Comparison of ENCODE assay signal across 14 cellular contexts in the genomic region with DNA sequence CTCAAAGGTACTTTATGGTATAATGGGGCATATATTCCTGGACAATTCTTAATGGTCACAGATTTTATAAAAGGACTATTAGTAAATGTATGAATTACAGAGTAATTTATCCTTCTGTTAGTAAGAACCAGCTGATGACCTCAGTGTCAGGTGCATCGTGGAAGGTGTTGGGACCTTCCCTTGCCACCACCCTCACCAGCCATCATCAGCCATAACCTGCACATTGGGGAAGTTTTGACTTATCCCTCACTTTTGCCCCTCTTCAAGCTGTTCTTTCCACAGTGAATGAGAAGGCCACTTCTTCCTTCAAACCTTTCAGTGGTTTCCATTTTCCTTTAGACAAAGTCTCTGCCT. TPM values are rescaled to one million over a fixed set of nuclear protein-coding genes. Genes with fewer than 3 reads are reported as not detected.
DNase-seq lines count a peak whose midpoint lies in the region; ATAC-seq and TF ChIP-seq lines count a peak whose summit lies in the region.
"Had no signal": no experiment of that assay in that cellular context is flagged by ENCODE, and none has a peak within 500 bp of the region (broad histone marks: within the 10 kb centered on the region; RNA-seq: fewer than 3 reads in every experiment).

No MANE protein-coding gene starts in this region.

- ATAC-seq in activated T-cell treated with anti-CD3 and anti-CD28 coated beads, Interleukin-2, amount 50 U/mL, for 72 hours (replicated peaks in 1 of 2), result peak in 1 of 2 donors; percentile 14
- ATAC-seq in HG02798 (IDR thresholded peaks at IDR 0.05; ENCODE audit: poor library complexity, unreplicated experiment) (peak; percentile 12), right lobe of liver (no peak)
- ATAC-seq in activated naive CD4-positive, alpha-beta T cell treated with anti-CD3 and anti-CD28 coated beads, Interleukin-2, amount 50 U/mL, for 72 hours, result peak in 1 of 2 donors; percentile 37
- peak; percentile 37 for ATAC-seq in stimulated activated naive CD8-positive, alpha-beta T cell treated with anti-CD3 and anti-CD28 coated beads, Interleukin-15, Interleukin-2, amounts not matched to agents 100 U/mL and 50 U/mL, for 24 hours
- ATAC-seq: gastrocnemius medialis had no signal

- peaks cover 34 to 64% of the 10 kb centered on the region in 2 donors for H3K36me3 Mint-ChIP-seq in activated T-cell treated with anti-CD3 and anti-CD28 coated beads, Interleukin-2, amount 50 U/mL, for 72 hours (ENCODE audit: insufficient read depth in 2 of 2)
- H3K36me3 Mint-ChIP-seq in activated naive CD4-positive, alpha-beta T cell treated with anti-CD3 and anti-CD28 coated beads, Interleukin-2, amount 50 U/mL, for 72 hours, result peaks cover 47 to 80% of the 10 kb centered on the region in 2 donors

- TF ChIP-seq POLR2A in right lobe of liver (IDR thresholded peaks at IDR 0.05), result no peak

- peak overlapping the region; percentile 54 to 86 for H3K4me3 Mint-ChIP-seq in activated T-cell treated with anti-CD3 and anti-CD28 coated beads, Interleukin-2, amount 50 U/mL, for 72 hours

- H3K9me3 ChIP-seq in right lobe of liver, result no peaks in the 10 kb centered on the region
- H3K9me3 ChIP-seq: gastrocnemius medialis had no signal

- peak in 1 of 2 donors; percentile 47 for DNase-seq in activated T-cell treated with anti-CD3 and anti-CD28 coated beads, Interleukin-2, amount 50 U/mL, for 72 hours
- DNase-seq in activated T-cell treated with anti-CD3 and anti-CD28 coated beads for 4 hours (no peak), NCI-H1930 (lab: John Stamatoyannopoulos, UW) (no peak), NCI-H226 (no peak), right lobe of liver (no peak)
- no peak for DNase-seq in activated naive CD4-positive, alpha-beta T cell treated with anti-CD3 and anti-CD28 coated beads, Interleukin-2, amount 50 U/mL, for 72 hours (ENCODE audit: low spot score in 2 of 2)
- peak; percentile 50 for DNase-seq in stimulated activated naive CD8-positive, alpha-beta T cell treated with anti-CD3 and anti-CD28 coated beads, Interleukin-15, Interleukin-2, amounts not matched to agents 100 U/mL and 50 U/mL, for 24 hours
- DNase-seq: DMS 273 treated with DMSO at 0.1 percent for 48 hours, gastrocnemius medialis, mesenchymal stem cell, NCI-H1417, NCI-H446 treated with DMSO at 0.1 percent for 48 hours, PC-9 had no signal

- H3K27ac ChIP-seq in right lobe of liver, result no peak overlapping the region
- H3K27ac ChIP-seq: gastrocnemius medialis, PC-9 had no signal

- 67% methylated on average over 1 of the region's 1 CpG for WGBS in right lobe of liver (ENCODE audit: insufficient coverage, low coverage, low lambda C conversion rate, missing lambda C conversion rate)

- no peak for TF ChIP-seq CTCF in right lobe of liver (IDR thresholded peaks at IDR 0.05)

- H3K9me3 Mint-ChIP-seq in activated T-cell treated with anti-CD3 and anti-CD28 coated beads, Interleukin-2, amount 50 U/mL, for 72 hours, result no peaks in the 10 kb centered on the region
- peaks cover 0 to 7% of the 10 kb centered on the region in 2 donors for H3K9me3 Mint-ChIP-seq in activated naive CD4-positive, alpha-beta T cell treated with anti-CD3 and anti-CD28 coated beads, Interleukin-2, amount 50 U/mL, for 72 hours

- peaks cover 85% of the 10 kb centered on the region for H3K4me1 Mint-ChIP-seq in activated T-cell treated with anti-CD3 and anti-CD28 coated beads, Interleukin-2, amount 50 U/mL, for 72 hours (ENCODE audit: low read depth)

- H3K4me1 ChIP-seq in right lobe of liver, result no peaks in the 10 kb centered on the region
- H3K4me1 ChIP-seq: gastrocnemius medialis had no signal

- H3K27me3 Mint-ChIP-seq in activated T-cell treated with anti-CD3 and anti-CD28 coated beads, Interleukin-2, amount 50 U/mL, for 72 hours (ENCODE audit: low read depth), result no peaks in the 10 kb centered on the region

- no peaks in the 10 kb centered on the region for H3K27me3 ChIP-seq in right lobe of liver

- no peaks in the 10 kb centered on the region for H3K36me3 ChIP-seq in right lobe of liver
- H3K36me3 ChIP-seq: gastrocnemius medialis had no signal

- no peak overlapping the region for H3K4me3 ChIP-seq in right lobe of liver
- H3K4me3 ChIP-seq: gastrocnemius medialis, PC-9 had no signal

- intact Hi-C loops in right lobe of liver (cut with DNase I), result no loop called here

- peak overlapping the region; percentile 98 for H3K27ac Mint-ChIP-seq in activated T-cell treated with anti-CD3 and anti-CD28 coated beads, Interleukin-2, amount 50 U/mL, for 72 hours
- peak overlapping the region; percentile 85 to 91 for H3K27ac Mint-ChIP-seq in activated naive CD4-positive, alpha-beta T cell treated with anti-CD3 and anti-CD28 coated beads, Interleukin-2, amount 50 U/mL, for 72 hours

RNA-seq across cellular contexts. Expression of gene FIGNL1, which starts 52.2 kb away (rescaled TPM):
- 10 to 100 TPM; 47.7 to 54.5 TPM for total RNA-seq in activated T-cell treated with anti-CD3 and anti-CD28 coated beads, Interleukin-2, amount 50 U/mL, for 72 hours
- total RNA-seq in activated naive CD4-positive, alpha-beta T cell treated with anti-CD3 and anti-CD28 coated beads, Interleukin-2, amount 50 U/mL, for 72 hours, result 10 to 100 TPM; 46.0 to 50.7 TPM
- 10 to 100 TPM in 1 of 6 experiments, 1 to 10 TPM in 5; 2.0 to 12.2 (median 4.4) TPM for total RNA-seq in right lobe of liver

Comparison
In these comparisons a context has a peak if more than half of its experiments do, and no peak if none do; other contexts are left out.
1. ATAC-seq: peak in HG02798 (single experiment) and stimulated activated naive CD8-positive, alpha-beta T cell treated with anti-CD3 and anti-CD28 coated beads, Interleukin-15, Interleukin-2, amounts not matched to agents 100 U/mL and 50 U/mL, for 24 hours (single experiment); none in right lobe of liver (0 of 4).